ENCODE assay signal across 1 cellular context in the genomic region with DNA sequence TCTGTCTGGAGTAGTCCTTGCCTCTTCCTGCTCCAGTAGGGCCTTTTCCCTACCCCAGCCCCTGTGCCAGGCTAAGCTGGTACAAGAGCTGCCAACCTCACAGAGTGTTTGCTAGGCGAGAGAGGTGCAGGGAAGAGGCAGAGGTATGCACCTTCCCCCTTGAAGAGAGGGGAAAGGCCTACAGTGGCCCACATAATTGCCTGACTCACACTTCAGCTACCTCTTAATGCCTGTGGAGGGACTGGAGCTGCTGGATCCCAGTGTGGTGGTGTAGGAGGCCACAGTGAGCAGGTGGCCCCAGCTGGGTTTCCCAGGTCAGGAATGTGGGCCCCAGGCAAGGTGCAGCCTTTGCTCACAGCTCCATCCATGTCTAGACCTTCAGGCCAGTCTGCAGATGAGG.
TF ChIP-seq lines count a peak whose summit lies in the region.

No MANE protein-coding gene starts in this region.

TF ChIP-seq in WTC11, 78 proteins besides CTCF, POLR2A, EP300 and RAD21 (continued from another document):
- TF ChIP-seq, protein P1, sequence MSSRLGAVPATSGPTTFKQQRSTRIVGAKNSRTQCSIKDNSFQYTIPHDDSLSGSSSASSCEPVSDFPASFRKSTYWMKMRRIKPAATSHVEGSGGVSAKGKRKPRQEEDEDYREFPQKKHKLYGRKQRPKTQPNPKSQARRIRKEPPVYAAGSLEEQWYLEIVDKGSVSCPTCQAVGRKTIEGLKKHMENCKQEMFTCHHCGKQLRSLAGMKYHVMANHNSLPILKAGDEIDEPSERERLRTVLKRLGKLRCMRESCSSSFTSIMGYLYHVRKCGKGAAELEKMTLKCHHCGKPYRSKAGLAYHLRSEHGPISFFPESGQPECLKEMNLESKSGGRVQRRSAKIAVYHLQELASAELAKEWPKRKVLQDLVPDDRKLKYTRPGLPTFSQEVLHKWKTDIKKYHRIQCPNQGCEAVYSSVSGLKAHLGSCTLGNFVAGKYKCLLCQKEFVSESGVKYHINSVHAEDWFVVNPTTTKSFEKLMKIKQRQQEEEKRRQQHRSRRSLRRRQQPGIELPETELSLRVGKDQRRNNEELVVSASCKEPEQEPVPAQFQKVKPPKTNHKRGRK (CRISPR knock-in tag; IDR thresholded peaks at IDR 0.05; ENCODE audit: borderline replicate concordance): no peak
- TF ChIP-seq, protein P2, sequence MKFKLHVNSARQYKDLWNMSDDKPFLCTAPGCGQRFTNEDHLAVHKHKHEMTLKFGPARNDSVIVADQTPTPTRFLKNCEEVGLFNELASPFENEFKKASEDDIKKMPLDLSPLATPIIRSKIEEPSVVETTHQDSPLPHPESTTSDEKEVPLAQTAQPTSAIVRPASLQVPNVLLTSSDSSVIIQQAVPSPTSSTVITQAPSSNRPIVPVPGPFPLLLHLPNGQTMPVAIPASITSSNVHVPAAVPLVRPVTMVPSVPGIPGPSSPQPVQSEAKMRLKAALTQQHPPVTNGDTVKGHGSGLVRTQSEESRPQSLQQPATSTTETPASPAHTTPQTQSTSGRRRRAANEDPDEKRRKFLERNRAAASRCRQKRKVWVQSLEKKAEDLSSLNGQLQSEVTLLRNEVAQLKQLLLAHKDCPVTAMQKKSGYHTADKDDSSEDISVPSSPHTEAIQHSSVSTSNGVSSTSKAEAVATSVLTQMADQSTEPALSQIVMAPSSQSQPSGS (CRISPR knock-in tag; IDR thresholded peaks at IDR 0.05; ENCODE audit: borderline replicate concordance, low read depth): no peak
- TF ChIP-seq SMAD3 (CRISPR knock-in tag; IDR thresholded peaks at IDR 0.05; ENCODE audit: borderline replicate concordance) (no peak), EMX1 (CRISPR knock-in tag; IDR thresholded peaks at IDR 0.05) (no peak), ESRRA (CRISPR knock-in tag; IDR thresholded peaks at IDR 0.05; ENCODE audit: borderline replicate concordance) (no peak), ZNF396 (CRISPR knock-in tag; IDR thresholded peaks at IDR 0.05; ENCODE audit: borderline replicate concordance) (no peak), TP53 (CRISPR knock-in tag; IDR thresholded peaks at IDR 0.05) (no peak)
- TF ChIP-seq, protein P3, sequence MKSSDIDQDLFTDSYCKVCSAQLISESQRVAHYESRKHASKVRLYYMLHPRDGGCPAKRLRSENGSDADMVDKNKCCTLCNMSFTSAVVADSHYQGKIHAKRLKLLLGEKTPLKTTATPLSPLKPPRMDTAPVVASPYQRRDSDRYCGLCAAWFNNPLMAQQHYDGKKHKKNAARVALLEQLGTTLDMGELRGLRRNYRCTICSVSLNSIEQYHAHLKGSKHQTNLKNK (CRISPR knock-in tag; IDR thresholded peaks at IDR 0.05): no peak
- TF ChIP-seq, protein P4, sequence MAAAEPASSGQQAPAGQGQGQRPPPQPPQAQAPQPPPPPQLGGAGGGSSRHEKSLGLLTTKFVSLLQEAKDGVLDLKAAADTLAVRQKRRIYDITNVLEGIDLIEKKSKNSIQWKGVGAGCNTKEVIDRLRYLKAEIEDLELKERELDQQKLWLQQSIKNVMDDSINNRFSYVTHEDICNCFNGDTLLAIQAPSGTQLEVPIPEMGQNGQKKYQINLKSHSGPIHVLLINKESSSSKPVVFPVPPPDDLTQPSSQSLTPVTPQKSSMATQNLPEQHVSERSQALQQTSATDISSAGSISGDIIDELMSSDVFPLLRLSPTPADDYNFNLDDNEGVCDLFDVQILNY (CRISPR knock-in tag; IDR thresholded peaks at IDR 0.05): no peak
